ENCODE assay signal across 36 cellular contexts in the genomic region with DNA sequence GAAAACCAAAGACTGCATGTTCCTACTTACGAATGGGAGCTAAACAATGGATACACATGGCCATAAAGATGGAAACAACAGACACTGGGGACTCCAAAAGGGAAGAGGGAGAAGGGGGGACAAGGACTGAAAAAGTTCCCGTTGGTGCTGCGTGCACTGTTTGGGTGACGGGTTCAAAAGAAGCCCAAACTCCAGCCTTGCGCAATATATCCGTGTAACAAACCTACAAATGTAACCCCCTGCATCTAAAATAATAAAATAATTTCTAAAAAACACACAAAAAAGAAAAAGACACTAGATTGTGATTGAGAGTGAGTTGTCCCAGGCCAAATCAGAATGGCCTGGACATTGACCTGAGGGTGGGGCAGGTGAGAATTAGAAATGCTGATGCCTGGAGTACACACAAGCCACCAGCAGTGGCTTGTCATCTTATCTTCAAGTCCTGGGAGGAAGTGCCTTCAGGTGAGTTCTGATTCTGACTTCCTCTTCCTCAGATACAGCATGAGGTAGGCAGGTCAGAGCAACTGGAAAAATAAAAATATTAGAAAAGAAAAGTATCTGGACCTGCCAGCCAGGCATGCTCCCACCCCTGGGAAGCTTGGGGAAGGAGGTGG. TPM values are rescaled to one million over a fixed set of nuclear protein-coding genes. Genes with fewer than 3 reads are reported as not detected.
"Had no signal": no experiment of that assay in that cellular context is flagged by ENCODE, and none has a peak within 500 bp of the region (broad histone marks: within the 10 kb centered on the region; RNA-seq: fewer than 3 reads in every experiment).

No MANE protein-coding gene starts in this region.

- H3K36me3 ChIP-seq: ascending aorta, cardiac muscle cell, MG63, SJCRH30 had no signal

- H3K4me1 ChIP-seq: ascending aorta had no signal

- H3K27ac Mint-ChIP-seq: activated CD4-positive, alpha-beta T cell treated with anti-CD3 and anti-CD28 coated beads for 36 hours; activated CD4-positive, alpha-beta T cell treated with anti-CD3 and anti-CD28 coated beads, Interleukin-2, amount 10 ng/mL, durations not matched to agents 7 days and 5 days; activated CD8-positive, alpha-beta T cell treated with anti-CD3 and anti-CD28 coated beads, Interleukin-2, amount 10 ng/mL, durations not matched to agents 7 days and 5 days; activated naive CD4-positive, alpha-beta T cell treated with anti-CD3 and anti-CD28 coated beads, Interleukin-2, amount 50 U/mL, for 24 hours; activated naive CD8-positive, alpha-beta T cell treated with anti-CD3 and anti-CD28 coated beads, Interleukin-2, amount 10 ng/mL, durations not matched to agents 7 days and 5 days; activated T-cell treated with anti-CD3 and anti-CD28 coated beads, Interleukin-2, amount 50 U/mL, for 24 hours; activated T-helper 2 cell treated with anti-CD3 and anti-CD28 coated beads, Interferon-gamma antibody, Interleukin-2, Interleukin-4, amounts not matched to agents 10 μg/mL and 5 μg/mL and 100 μg/mL, durations not matched to agents 14 hours and 24 hours and 36 hours; T-helper 2 cell treated with Interferon-gamma antibody and Interleukin-4, amounts not matched to agents 5 μg/mL and 100 μg/mL, for 36 hours; WTC11 had no signal

- H3K9me3 ChIP-seq: ascending aorta, MG63, SJCRH30 had no signal

- H3K9me3 Mint-ChIP-seq: activated CD4-positive, alpha-beta T cell treated with anti-CD3 and anti-CD28 coated beads, Interleukin-2, amount 10 ng/mL, durations not matched to agents 7 days and 5 days; activated naive CD4-positive, alpha-beta T cell treated with anti-CD3 and anti-CD28 coated beads, Interleukin-2, amount 50 U/mL, for 24 hours; activated naive CD8-positive, alpha-beta T cell treated with anti-CD3 and anti-CD28 coated beads, Interleukin-2, amount 10 ng/mL, durations not matched to agents 7 days and 5 days; activated T-cell treated with anti-CD3 and anti-CD28 coated beads, Interleukin-2, amount 50 U/mL, for 24 hours; activated T-helper 2 cell treated with anti-CD3 and anti-CD28 coated beads, Interferon-gamma antibody, Interleukin-2, Interleukin-4, amounts not matched to agents 10 μg/mL and 5 μg/mL and 100 μg/mL, durations not matched to agents 14 hours and 24 hours and 36 hours; central memory CD8-positive, alpha-beta T cell; T-helper 2 cell treated with Interferon-gamma antibody and Interleukin-4, amounts not matched to agents 5 μg/mL and 100 μg/mL, for 36 hours; WTC11 had no signal

- H3K4me1 Mint-ChIP-seq: activated CD4-positive, alpha-beta T cell treated with anti-CD3 and anti-CD28 coated beads for 36 hours; activated CD4-positive, alpha-beta T cell treated with anti-CD3 and anti-CD28 coated beads, Interleukin-2, amount 10 ng/mL, durations not matched to agents 7 days and 5 days; activated naive CD4-positive, alpha-beta T cell treated with anti-CD3 and anti-CD28 coated beads, Interleukin-2, amount 50 U/mL, for 24 hours; activated naive CD8-positive, alpha-beta T cell treated with anti-CD3 and anti-CD28 coated beads, Interleukin-2, amount 10 ng/mL, durations not matched to agents 7 days and 5 days; central memory CD8-positive, alpha-beta T cell; WTC11 had no signal

- H3K4me3 Mint-ChIP-seq: activated CD4-positive, alpha-beta T cell treated with anti-CD3 and anti-CD28 coated beads for 36 hours; activated CD4-positive, alpha-beta T cell treated with anti-CD3 and anti-CD28 coated beads, Interleukin-2, amount 10 ng/mL, durations not matched to agents 7 days and 5 days; activated CD8-positive, alpha-beta T cell treated with anti-CD3 and anti-CD28 coated beads, Interleukin-2, amount 10 ng/mL, durations not matched to agents 7 days and 5 days; activated naive CD4-positive, alpha-beta T cell treated with anti-CD3 and anti-CD28 coated beads, Interleukin-2, amount 50 U/mL, for 24 hours; activated naive CD8-positive, alpha-beta T cell treated with anti-CD3 and anti-CD28 coated beads, Interleukin-2, amount 10 ng/mL, durations not matched to agents 7 days and 5 days; activated T-cell treated with anti-CD3 and anti-CD28 coated beads, Interleukin-2, amount 50 U/mL, for 24 hours; central memory CD8-positive, alpha-beta T cell; T-helper 2 cell treated with Interferon-gamma antibody and Interleukin-4, amounts not matched to agents 5 μg/mL and 100 μg/mL, for 36 hours; WTC11 had no signal

- H3K27me3 ChIP-seq: ascending aorta, cardiac muscle cell, SJCRH30 had no signal

- H3K4me3 ChIP-seq: ascending aorta, cardiac muscle cell, MG63, PC-9, SJCRH30, SK-N-MC had no signal

- H3K27ac ChIP-seq: ascending aorta, cardiac muscle cell, PC-9, SJCRH30, SK-N-MC had no signal

- H3K36me3 Mint-ChIP-seq: activated naive CD4-positive, alpha-beta T cell treated with anti-CD3 and anti-CD28 coated beads, Interleukin-2, amount 50 U/mL, for 24 hours; activated naive CD8-positive, alpha-beta T cell treated with anti-CD3 and anti-CD28 coated beads, Interleukin-2, amount 10 ng/mL, durations not matched to agents 7 days and 5 days had no signal

- ATAC-seq: activated CD4-positive, alpha-beta T cell treated with anti-CD3 and anti-CD28 coated beads for 36 hours; activated CD4-positive, CD25-positive, alpha-beta regulatory T cell treated with anti-CD3 and anti-CD28 coated beads, Interleukin-2, amount 50 U/mL, for 24 hours; activated CD8-positive, alpha-beta T cell treated with anti-CD3 and anti-CD28 coated beads, Interleukin-2, amount 10 ng/mL, durations not matched to agents 7 days and 5 days; WTC11 had no signal

- DNase-seq: activated CD4-positive, alpha-beta T cell treated with anti-CD3 and anti-CD28 coated beads for 36 hours; activated CD4-positive, alpha-beta T cell treated with anti-CD3 and anti-CD28 coated beads, Interleukin-2, amount 10 ng/mL, durations not matched to agents 7 days and 5 days; activated CD4-positive, alpha-beta T cell treated with anti-CD3 and anti-CD28 coated beads, Interleukin-2, amount 50 U/mL, for 48 hours; activated CD8-positive, alpha-beta T cell treated with anti-CD3 and anti-CD28 coated beads, Interleukin-2, amount 10 ng/mL, durations not matched to agents 7 days and 5 days; activated gamma-delta T cell; activated naive CD4-positive, alpha-beta T cell treated with Interleukin-2 at 50 U/mL for 16 hours; activated naive CD8-positive, alpha-beta T cell treated with anti-CD3 and anti-CD28 coated beads, Interleukin-2, amount 10 ng/mL, durations not matched to agents 7 days and 5 days; activated T-cell treated with anti-CD3 and anti-CD28 coated beads, Interleukin-2, amount 50 U/mL, for 24 hours; amygdala; Kasumi-1; MG63; NCI-H1048; NCI-H1105 treated with DMSO at 0.1 percent for 48 hours; NCI-H1436; NCI-H1694; NCI-H1930; NCI-H2081 treated with DMSO at 0.1 percent for 48 hours; NCI-H345; NCI-H524 treated with DMSO at 0.1 percent for 48 hours; NK-92 treated with Interleukin-12 subunit alpha and Interleukin-12 subunit beta, amount 100 ng/mL, for 24 hours; PC-9; SHP77; SJCRH30 had no signal

RNA-seq across cellular contexts. Expression of gene SPATA46, which starts 54.7 kb away (rescaled TPM):
- total RNA-seq: activated CD4-positive, alpha-beta T cell treated with anti-CD3 and anti-CD28 coated beads for 36 hours; activated CD4-positive, alpha-beta T cell treated with anti-CD3 and anti-CD28 coated beads, Interleukin-2, amount 10 ng/mL, durations not matched to agents 7 days and 5 days; activated CD8-positive, alpha-beta T cell treated with anti-CD3 and anti-CD28 coated beads, Interleukin-2, amount 10 ng/mL, durations not matched to agents 7 days and 5 days; activated naive CD8-positive, alpha-beta T cell treated with anti-CD3 and anti-CD28 coated beads, Interleukin-2, amount 10 ng/mL, durations not matched to agents 7 days and 5 days; activated T-helper 2 cell treated with anti-CD3 and anti-CD28 coated beads, Interferon-gamma antibody, Interleukin-2, Interleukin-4, amounts not matched to agents 10 μg/mL and 5 μg/mL and 100 μg/mL, durations not matched to agents 14 hours and 24 hours and 36 hours; ascending aorta; cardiac muscle cell; NCI-H460; OCI-LY7; PC-9; SJCRH30; T-helper 1 cell treated with Interleukin-12 subunit alpha and Interleukin-12 subunit beta and Interleukin-4 antibody, amounts not matched to agents 30 ng/mL and 1 ng/mL, for 36 hours; WTC11 had no signal
- polyA plus RNA-seq: adipose tissue, cardiac muscle cell had no signal

RNA-seq across cellular contexts. Expression of gene C1orf226, which starts 59.6 kb away (rescaled TPM):
- total RNA-seq: activated CD4-positive, alpha-beta T cell treated with anti-CD3 and anti-CD28 coated beads, Interleukin-2, amount 10 ng/mL, durations not matched to agents 7 days and 5 days; activated CD8-positive, alpha-beta T cell treated with anti-CD3 and anti-CD28 coated beads, Interleukin-2, amount 10 ng/mL, durations not matched to agents 7 days and 5 days; OCI-LY7; T-helper 1 cell treated with Interleukin-12 subunit alpha and Interleukin-12 subunit beta and Interleukin-4 antibody, amounts not matched to agents 30 ng/mL and 1 ng/mL, for 36 hours had no signal
